ENCODE assay signal across 8 cellular contexts in the genomic region with DNA sequence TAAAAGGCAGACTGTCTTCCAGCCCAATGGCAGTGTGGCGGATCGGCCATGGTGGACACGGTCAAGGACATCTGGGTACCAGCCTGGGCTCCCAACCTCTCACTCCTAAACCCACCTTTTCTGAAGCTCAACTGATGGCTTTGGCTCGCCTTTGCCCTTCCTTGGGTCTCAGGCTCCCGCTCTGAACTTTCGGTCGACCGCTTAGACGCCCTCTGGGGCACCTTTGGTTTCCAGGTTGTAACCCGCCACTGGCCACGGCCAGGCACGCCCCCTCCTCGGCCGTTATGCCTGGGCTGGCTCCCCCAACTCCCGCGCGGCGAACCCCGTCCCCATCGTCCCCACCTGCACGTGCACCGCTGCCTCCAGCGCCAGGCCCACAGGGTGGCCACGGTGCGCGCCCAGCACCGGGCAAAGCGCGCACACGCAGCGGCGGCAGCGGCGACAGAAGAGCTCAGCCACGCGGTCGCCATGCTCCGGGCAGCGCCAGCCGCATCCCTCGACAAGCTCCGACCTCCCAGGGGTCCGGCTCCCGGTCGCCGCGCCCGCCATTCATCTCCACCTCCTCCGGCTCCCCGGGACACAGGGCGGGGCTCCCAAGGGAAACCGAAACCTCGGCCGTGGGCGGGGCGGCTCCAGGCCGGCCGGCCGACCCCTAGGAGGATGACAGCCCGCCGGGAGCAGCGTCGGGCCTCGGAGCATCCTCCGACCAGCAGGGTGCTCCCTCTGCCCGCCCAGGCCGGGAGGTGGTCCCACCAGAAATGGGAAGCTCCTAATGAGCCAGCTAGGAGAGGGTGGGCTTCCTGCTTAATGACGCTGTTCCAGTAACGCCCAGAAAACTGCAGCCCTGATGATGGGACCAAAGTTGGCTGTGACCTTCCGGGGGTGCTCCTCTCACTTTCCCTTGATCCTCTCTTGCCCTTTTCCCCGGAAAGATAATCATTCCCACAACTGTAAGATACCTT. TPM values are rescaled to one million over a fixed set of nuclear protein-coding genes. Genes with fewer than 3 reads are reported as not detected.
DNase-seq lines count a peak whose midpoint lies in the region; ATAC-seq lines count a peak whose summit lies in the region.

Gene TRIM14, minus strand, starts transcription at position 583 of the 962 bp plus-strand sequence. Its CDS starts 34 bp downstream, at position 549.

- H3K27me3 ChIP-seq in iPS DF 6.9 (ENCODE audit: control insufficient read depth, insufficient read depth, low read length) (no peaks in the 10 kb centered on the region), skeletal muscle satellite cell (ENCODE audit: control insufficient read depth, insufficient read depth, low read length) (no peaks in the 10 kb centered on the region)

- peak within 1 kb of the TSS; percentile 71 for H3K9ac ChIP-seq in skeletal muscle satellite cell (ENCODE audit: low read depth, low read length)

- H3K4me3 Mint-ChIP-seq in T-helper 17 cell, result peak within 1 kb of the TSS; percentile 97

- 0 out of 2 replicates have a peak, but pooled peaks cover 1% of the 10 kb centered on the region for H3K4me1 ChIP-seq in iPS DF 6.9 (ENCODE audit: control insufficient read depth, insufficient read depth, low read length)
- peaks cover 4% of the 10 kb centered on the region for H3K4me1 ChIP-seq in skeletal muscle satellite cell (ENCODE audit: control insufficient read depth, insufficient read depth, low read length)

- H3K27me3 Mint-ChIP-seq in T-helper 17 cell, result no peaks in the 10 kb centered on the region

- peaks cover 2% of the 10 kb centered on the region for H3K36me3 Mint-ChIP-seq in T-helper 17 cell (ENCODE audit: low read depth)

- H3K4me1 Mint-ChIP-seq in T-helper 17 cell, result peaks cover 35% of the 10 kb centered on the region

- H3K4me3 ChIP-seq in iPS DF 6.9 (ENCODE audit: low read length) (peak within 1 kb of the TSS; percentile 48), skeletal muscle satellite cell (ENCODE audit: low read length) (peak within 1 kb of the TSS; percentile 83)

- H3K27ac ChIP-seq in KOPT-K1 (ENCODE audit: low read depth, low read length, poor library complexity, severe bottlenecking) (peak within 1 kb of the TSS; percentile 92), iPS DF 6.9 (ENCODE audit: low read length) (no peak within 1 kb of the TSS)

- no peak for DNase-seq in G401 (ENCODE audit: low spot score)
- peak in 2 of 3 donors; percentile 57 to 59 for DNase-seq in T-helper 17 cell
- peak; percentile 82 for DNase-seq in astrocyte of the hippocampus (ENCODE audit: low read depth, low spot score)
- DNase-seq in iPS DF 6.9 (ENCODE audit: low read depth, low spot score), result no peak
- no peak for DNase-seq in NCI-H2107 (lab: John Stamatoyannopoulos, UW)

- H3K36me3 ChIP-seq in KOPT-K1 (ENCODE audit: insufficient read depth, low read length), result peaks cover 22% of the 10 kb centered on the region
- no peaks in the 10 kb centered on the region for H3K36me3 ChIP-seq in iPS DF 6.9 (ENCODE audit: control insufficient read depth, insufficient read depth, low read length)
- no peaks in the 10 kb centered on the region for H3K36me3 ChIP-seq in skeletal muscle satellite cell (ENCODE audit: insufficient read depth, low read length)

- peak within 1 kb of the TSS; percentile 81 for H3K4me2 ChIP-seq in skeletal muscle satellite cell (ENCODE audit: low read length)

- in situ Hi-C loops in G401 (cut with HindIII; ENCODE audit: low sequenced_read_pairs), result no loop called here

- ATAC-seq in GM21576 (IDR thresholded peaks at IDR 0.05; ENCODE audit: unreplicated experiment), result peak; percentile 43
- ATAC-seq in T-helper 17 cell, result peak; percentile 58

- WGBS in iPS DF 6.9 (ENCODE audit: insufficient coverage, insufficient read length), result no CpG with 5 or more reads among the region's 71 CpGs

- H3K9me3 ChIP-seq in KOPT-K1 (ENCODE audit: insufficient read depth, low read length, poor library complexity, severe bottlenecking) (no peaks in the 10 kb centered on the region), T-helper 17 cell (ENCODE audit: control insufficient read depth, low read length, poor library complexity, severe bottlenecking) (no peaks in the 10 kb centered on the region), iPS DF 6.9 (ENCODE audit: control insufficient read depth, insufficient read depth, low read length) (no peaks in the 10 kb centered on the region), skeletal muscle satellite cell (replicated peaks; ENCODE audit: low read length) (no peaks in the 10 kb centered on the region)

- peak within 1 kb of the TSS; percentile 97 for H3K27ac Mint-ChIP-seq in T-helper 17 cell

RNA-seq across cellular contexts. Expression of gene TRIM14, which starts in this region (rescaled TPM):
- 8.9 and 10.2 TPM in 2 replicates for total RNA-seq in G401 (2014; rRNA removed; shearing (Covaris generic))
- total RNA-seq in T-helper 17 cell, result 10 to 100 TPM; 63.8 to 64.6 TPM
- total RNA-seq in skeletal muscle satellite cell (2012; rRNA removed), result 5.2 and 5.6 TPM in 2 replicates

Comparison
In these comparisons a context has a peak if more than half of its experiments do, and no peak if none do; other contexts are left out.
1. DNase-seq: peak in T-helper 17 cell (2 of 3) and astrocyte of the hippocampus (single experiment); none in G401 (single experiment), iPS DF 6.9 (single experiment) and NCI-H2107 (single experiment).